3 cellular contexts compared by ENCODE assay signal in genomic region chr22:29260031-29260560, GRCh38.
TF ChIP-seq lines count a peak whose summit lies in the region.

No MANE protein-coding gene starts in this region.

TF ChIP-seq in SK-N-SH, 30 proteins besides CTCF, POLR2A, EP300 and RAD21:
- TF ChIP-seq FOSL2 (IDR thresholded peaks at IDR 0.05; ENCODE audit: borderline replicate concordance, low read depth) (no peak), CHD2 (IDR thresholded peaks at IDR 0.05; ENCODE audit: low read length, partially characterized antibody) (no peak), EZH2phosphoT487 (IDR thresholded peaks at IDR 0.05; ENCODE audit: borderline replicate concordance, low read depth) (no peak), MXI1 (IDR thresholded peaks at IDR 0.05; ENCODE audit: low read depth, low read length) (no peak), YY1 (IDR thresholded peaks at IDR 0.05; ENCODE audit: low read depth) (no peak), RXRA (IDR thresholded peaks at IDR 0.05; ENCODE audit: borderline replicate concordance, low read depth) (no peak), ELF1 (IDR thresholded peaks at IDR 0.05) (no peak), NRF1 (IDR thresholded peaks at IDR 0.05; ENCODE audit: low read depth, low read length) (no peak), GATA2 (CRISPR knock-in tag; IDR thresholded peaks at IDR 0.05) (no peak), GABPA (IDR thresholded peaks at IDR 0.05; ENCODE audit: low read depth) (no peak), TCF12 (IDR thresholded peaks at IDR 0.05) (no peak), POLR2AphosphoS5 (IDR thresholded peaks at IDR 0.05; ENCODE audit: low read depth, low read length) (no peak)
- TF ChIP-seq, protein P1, sequence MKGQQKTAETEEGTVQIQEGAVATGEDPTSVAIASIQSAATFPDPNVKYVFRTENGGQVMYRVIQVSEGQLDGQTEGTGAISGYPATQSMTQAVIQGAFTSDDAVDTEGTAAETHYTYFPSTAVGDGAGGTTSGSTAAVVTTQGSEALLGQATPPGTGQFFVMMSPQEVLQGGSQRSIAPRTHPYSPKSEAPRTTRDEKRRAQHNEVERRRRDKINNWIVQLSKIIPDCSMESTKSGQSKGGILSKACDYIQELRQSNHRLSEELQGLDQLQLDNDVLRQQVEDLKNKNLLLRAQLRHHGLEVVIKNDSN (IDR thresholded peaks at IDR 0.05; ENCODE audit: borderline replicate concordance, low read depth): no peak

TF ChIP-seq in SK-N-SH treated with all-trans-retinoic acid at 6 μM for 48 hours, 23 proteins besides CTCF, POLR2A, EP300 and RAD21:
- TF ChIP-seq ZFP3 (CRISPR knock-in tag; IDR thresholded peaks at IDR 0.05) (no peak), TCF4 (CRISPR knock-in tag; IDR thresholded peaks at IDR 0.05; ENCODE audit: borderline replicate concordance) (no peak), ZFP30 (CRISPR knock-in tag; IDR thresholded peaks at IDR 0.05) (no peak), GLIS3 (CRISPR knock-in tag; IDR thresholded peaks at IDR 0.05) (no peak), TSHZ2 (CRISPR knock-in tag; IDR thresholded peaks at IDR 0.05) (no peak), SNAI2 (CRISPR knock-in tag; IDR thresholded peaks at IDR 0.05) (no peak), OSR1 (CRISPR knock-in tag; IDR thresholded peaks at IDR 0.05) (no peak), PPARA (CRISPR knock-in tag; IDR thresholded peaks at IDR 0.05; ENCODE audit: borderline replicate concordance) (no peak), ISL1 (CRISPR knock-in tag; IDR thresholded peaks at IDR 0.05) (no peak), ZNF565 (CRISPR knock-in tag; conservative IDR thresholded peaks at IDR 0.05; ENCODE audit: low read depth) (no peak)
- TF ChIP-seq, protein P2, sequence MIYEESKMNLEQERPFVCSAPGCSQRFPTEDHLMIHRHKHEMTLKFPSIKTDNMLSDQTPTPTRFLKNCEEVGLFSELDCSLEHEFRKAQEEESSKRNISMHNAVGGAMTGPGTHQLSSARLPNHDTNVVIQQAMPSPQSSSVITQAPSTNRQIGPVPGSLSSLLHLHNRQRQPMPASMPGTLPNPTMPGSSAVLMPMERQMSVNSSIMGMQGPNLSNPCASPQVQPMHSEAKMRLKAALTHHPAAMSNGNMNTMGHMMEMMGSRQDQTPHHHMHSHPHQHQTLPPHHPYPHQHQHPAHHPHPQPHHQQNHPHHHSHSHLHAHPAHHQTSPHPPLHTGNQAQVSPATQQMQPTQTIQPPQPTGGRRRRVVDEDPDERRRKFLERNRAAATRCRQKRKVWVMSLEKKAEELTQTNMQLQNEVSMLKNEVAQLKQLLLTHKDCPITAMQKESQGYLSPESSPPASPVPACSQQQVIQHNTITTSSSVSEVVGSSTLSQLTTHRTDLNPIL (CRISPR knock-in tag; IDR thresholded peaks at IDR 0.05; ENCODE audit: low read depth): no peak

TF ChIP-seq in H1, 55 proteins besides CTCF, POLR2A, EP300 and RAD21:
- TF ChIP-seq PHF8 (conservative IDR thresholded peaks at IDR 0.05; ENCODE audit: low read depth, low read length) (no peak), EZH2 (IDR thresholded peaks at IDR 0.05; ENCODE audit: low read depth, low read length, severe bottlenecking) (no peak), CEBPB (IDR thresholded peaks at IDR 0.05; ENCODE audit: low read depth, low read length) (no peak), TEAD4 (IDR thresholded peaks at IDR 0.05; ENCODE audit: low read depth, low read length) (no peak), TCF12 (IDR thresholded peaks at IDR 0.05; ENCODE audit: low read depth, low read length) (no peak), SP1 (IDR thresholded peaks at IDR 0.05; ENCODE audit: low read depth, low read length) (no peak), ASH2L (IDR thresholded peaks at IDR 0.05; ENCODE audit: low read length) (no peak), CHD2 (IDR thresholded peaks at IDR 0.05; ENCODE audit: low read length) (no peak), POU5F1 (IDR thresholded peaks at IDR 0.05; ENCODE audit: low read depth, low read length) (no peak), YY1 (IDR thresholded peaks at IDR 0.05; ENCODE audit: low read depth, low read length) (no peak), CREB1 (IDR thresholded peaks at IDR 0.05) (no peak), CBX8 (IDR thresholded peaks at IDR 0.05; ENCODE audit: borderline replicate concordance, low read depth, low read length) (no peak), SAP30 (IDR thresholded peaks at IDR 0.05; ENCODE audit: insufficient read depth, insufficient replicate concordance, low read length) (no peak), E2F6 (IDR thresholded peaks at IDR 0.05) (no peak), GABPA (IDR thresholded peaks at IDR 0.05; ENCODE audit: borderline replicate concordance, insufficient read depth, low read length) (no peak)
- TF ChIP-seq, protein P3, sequence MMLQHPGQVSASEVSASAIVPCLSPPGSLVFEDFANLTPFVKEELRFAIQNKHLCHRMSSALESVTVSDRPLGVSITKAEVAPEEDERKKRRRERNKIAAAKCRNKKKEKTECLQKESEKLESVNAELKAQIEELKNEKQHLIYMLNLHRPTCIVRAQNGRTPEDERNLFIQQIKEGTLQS (IDR thresholded peaks at IDR 0.05; ENCODE audit: insufficient read depth, low read depth, low read length): no peak
- TF ChIP-seq, protein P4, sequence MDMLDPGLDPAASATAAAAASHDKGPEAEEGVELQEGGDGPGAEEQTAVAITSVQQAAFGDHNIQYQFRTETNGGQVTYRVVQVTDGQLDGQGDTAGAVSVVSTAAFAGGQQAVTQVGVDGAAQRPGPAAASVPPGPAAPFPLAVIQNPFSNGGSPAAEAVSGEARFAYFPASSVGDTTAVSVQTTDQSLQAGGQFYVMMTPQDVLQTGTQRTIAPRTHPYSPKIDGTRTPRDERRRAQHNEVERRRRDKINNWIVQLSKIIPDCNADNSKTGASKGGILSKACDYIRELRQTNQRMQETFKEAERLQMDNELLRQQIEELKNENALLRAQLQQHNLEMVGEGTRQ (IDR thresholded peaks at IDR 0.05; ENCODE audit: low read length): no peak
